Comparison of ENCODE assay signal across 14 cellular contexts in genomic region chr11:95714853-95715776, GRCh38.
DNase-seq lines count a peak whose midpoint lies in the region; ATAC-seq and TF ChIP-seq lines count a peak whose summit lies in the region.
"Had no signal": no experiment of that assay in that cellular context is flagged by ENCODE, and none has a peak within 500 bp of the region (broad histone marks: within the 10 kb centered on the region; RNA-seq: fewer than 3 reads in every experiment).

No MANE protein-coding gene starts in this region.

- H3K27me3 ChIP-seq in H7 (ENCODE audit: control insufficient read depth, insufficient read depth, low read length) (no peaks in the 10 kb centered on the region), uterus (no peaks in the 10 kb centered on the region)
- H3K27me3 ChIP-seq: gastroesophageal sphincter had no signal

- TF ChIP-seq POLR2A in uterus (IDR thresholded peaks at IDR 0.05): no peak

- intact Hi-C loops in uterus (cut with DNase I; ENCODE audit: low total_unique reads): no loop called here

- H3K27me3 Mint-ChIP-seq in stimulated activated naive CD8-positive, alpha-beta T cell treated with anti-CD3 and anti-CD28 coated beads, Interleukin-15, Interleukin-2, amounts not matched to agents 100 ng/mL and 50 ng/mL, for 24 hours: peaks cover 4% of the 10 kb centered on the region

- no peaks in the 10 kb centered on the region for H3K9me3 Mint-ChIP-seq in stimulated activated naive CD8-positive, alpha-beta T cell treated with anti-CD3 and anti-CD28 coated beads, Interleukin-15, Interleukin-2, amounts not matched to agents 100 ng/mL and 50 ng/mL, for 24 hours

- peak overlapping the region; percentile 35 for H3K4me3 Mint-ChIP-seq in stimulated activated naive CD8-positive, alpha-beta T cell treated with anti-CD3 and anti-CD28 coated beads, Interleukin-15, Interleukin-2, amounts not matched to agents 100 ng/mL and 50 ng/mL, for 24 hours

- TF ChIP-seq CTCF in uterus (IDR thresholded peaks at IDR 0.05): no peak

- no peaks in the 10 kb centered on the region for H3K9me3 ChIP-seq in uterus
- H3K9me3 ChIP-seq: gastroesophageal sphincter had no signal

- peak overlapping the region; percentile 75 for H3K27ac Mint-ChIP-seq in stimulated activated naive CD8-positive, alpha-beta T cell treated with anti-CD3 and anti-CD28 coated beads, Interleukin-15, Interleukin-2, amounts not matched to agents 100 ng/mL and 50 ng/mL, for 24 hours

- H3K27ac ChIP-seq in epithelial cell of prostate: peak overlapping the region; percentile 11
- no peak overlapping the region for H3K27ac ChIP-seq in uterus
- H3K27ac ChIP-seq: gastroesophageal sphincter, RWPE1 had no signal

- DNase-seq in stimulated activated naive CD8-positive, alpha-beta T cell treated with anti-CD3 and anti-CD28 coated beads, Interleukin-15, Interleukin-2, amounts not matched to agents 100 U/mL and 50 U/mL, for 24 hours: no peak
- DNase-seq in epithelial cell of prostate (ENCODE audit: low read depth, low spot score) (no peak), GM19238 (ENCODE audit: insufficient read length, low spot score) (no peak), AG08396 (ENCODE audit: low spot score) (no peak), H7 (no peak), uterus (no peak)
- DNase-seq: DND-41; effector CD8-positive, alpha-beta T cell; NCI-H1105 treated with DMSO at 0.1 percent for 48 hours; NCI-H510A had no signal

- no peak for ATAC-seq in stimulated activated naive CD8-positive, alpha-beta T cell treated with anti-CD3 and anti-CD28 coated beads, Interleukin-15, Interleukin-2, amounts not matched to agents 100 U/mL and 50 U/mL, for 24 hours
- peak; percentile 31 for ATAC-seq in HG03520 (IDR thresholded peaks at IDR 0.05; ENCODE audit: unreplicated experiment)
- ATAC-seq: gastroesophageal sphincter had no signal

- H3K36me3 ChIP-seq in H7 (replicated peaks; ENCODE audit: control insufficient read depth, insufficient read depth, low read length) (no peaks in the 10 kb centered on the region), uterus (no peaks in the 10 kb centered on the region)
- H3K36me3 ChIP-seq: gastroesophageal sphincter had no signal

- no peaks in the 10 kb centered on the region for H3K4me1 ChIP-seq in uterus
- H3K4me1 ChIP-seq: gastroesophageal sphincter had no signal

- no peaks in the 10 kb centered on the region for H3K36me3 Mint-ChIP-seq in stimulated activated naive CD8-positive, alpha-beta T cell treated with anti-CD3 and anti-CD28 coated beads, Interleukin-15, Interleukin-2, amounts not matched to agents 100 ng/mL and 50 ng/mL, for 24 hours (ENCODE audit: low read depth)

- H3K4me3 ChIP-seq in H7 (ENCODE audit: insufficient read depth, low read depth, low read length) (no peak overlapping the region), uterus (no peak overlapping the region)
- H3K4me3 ChIP-seq: gastroesophageal sphincter had no signal

- H3K4me1 Mint-ChIP-seq in stimulated activated naive CD8-positive, alpha-beta T cell treated with anti-CD3 and anti-CD28 coated beads, Interleukin-15, Interleukin-2, amounts not matched to agents 100 ng/mL and 50 ng/mL, for 24 hours (ENCODE audit: low read depth): peaks cover 74% of the 10 kb centered on the region
